ENCODE assay signal across 26 cellular contexts in the genomic region with DNA sequence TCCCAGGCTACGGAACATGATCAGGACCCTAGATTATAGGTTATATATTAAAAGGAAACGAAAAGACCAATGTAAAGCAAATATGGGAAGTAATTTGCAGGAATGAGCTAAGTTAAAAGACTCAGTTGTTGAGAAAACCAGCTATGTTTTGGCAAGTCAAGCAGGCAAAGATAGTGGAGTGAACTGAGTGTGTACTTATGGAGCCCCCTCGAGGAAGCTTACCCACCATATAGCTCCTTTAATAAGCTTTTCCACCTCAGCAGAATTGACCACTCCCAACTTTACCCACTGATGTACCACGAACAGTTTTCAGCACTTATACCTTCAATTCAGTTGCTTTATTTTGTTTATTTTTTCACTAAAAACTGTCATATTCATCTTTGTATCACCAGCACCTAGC.
"Had no signal": no experiment of that assay in that cellular context is flagged by ENCODE, and none has a peak within 500 bp of the region (broad histone marks: within the 10 kb centered on the region; RNA-seq: fewer than 3 reads in every experiment).

No MANE protein-coding gene starts in this region.

- H3K36me3 ChIP-seq: cardiac muscle cell, Peyer's patch, SJSA1 had no signal

- H3K27ac Mint-ChIP-seq: activated CD4-positive, alpha-beta memory T cell treated with anti-CD3 and anti-CD28 coated beads for 36 hours; activated CD4-positive, alpha-beta T cell treated with anti-CD3 and anti-CD28 coated beads, Interleukin-2, amount 10 ng/mL, durations not matched to agents 7 days and 5 days; activated naive CD4-positive, alpha-beta T cell treated with anti-CD3 and anti-CD28 coated beads for 36 hours; activated naive CD8-positive, alpha-beta T cell; activated T-helper 17 cell treated with anti-CD3 and anti-CD28 coated beads, Interleukin-2, amount 50 U/mL, for 72 hours; brain had no signal

- H3K4me3 Mint-ChIP-seq: activated CD4-positive, alpha-beta memory T cell treated with anti-CD3 and anti-CD28 coated beads for 36 hours; activated CD4-positive, alpha-beta T cell treated with anti-CD3 and anti-CD28 coated beads, Interleukin-2, amount 10 ng/mL, durations not matched to agents 7 days and 5 days; activated naive CD4-positive, alpha-beta T cell treated with anti-CD3 and anti-CD28 coated beads for 36 hours; activated naive CD8-positive, alpha-beta T cell; activated T-helper 17 cell treated with anti-CD3 and anti-CD28 coated beads, Interleukin-2, amount 50 U/mL, for 72 hours; brain had no signal

- DNase-seq: activated CD4-positive, alpha-beta memory T cell treated with anti-CD3 and anti-CD28 coated beads for 36 hours; activated CD4-positive, alpha-beta T cell treated with anti-CD3 and anti-CD28 coated beads, Interleukin-2, amount 10 ng/mL, durations not matched to agents 7 days and 5 days; activated CD4-positive, CD25-positive, alpha-beta regulatory T cell; activated gamma-delta T cell; activated naive CD4-positive, alpha-beta T cell treated with anti-CD3 and anti-CD28 coated beads for 36 hours; activated T-cell treated with anti-CD3 and anti-CD28 coated beads for 4 hours; activated T-cell treated with anti-CD3 and anti-CD28 coated beads, Interleukin-2, amount 50 U/mL, for 48 hours; amygdala; Karpas-422; MM.1S; NCI-H1048; NCI-H146; NCI-H187 treated with DMSO at 0.1 percent for 48 hours; NCI-H2081 treated with DMSO at 0.1 percent for 48 hours; NCI-H446; NCI-H524; Peyer's patch; SHP77; T-helper 2 cell; T1000 had no signal

- ATAC-seq: activated T-helper 17 cell treated with anti-CD3 and anti-CD28 coated beads, Interleukin-2, amount 50 U/mL, for 72 hours had no signal

- H3K4me3 ChIP-seq: cardiac muscle cell, Peyer's patch, SJSA1 had no signal

- H3K9me3 ChIP-seq: Peyer's patch, SJSA1 had no signal

- H3K9me3 Mint-ChIP-seq: activated CD4-positive, alpha-beta memory T cell treated with anti-CD3 and anti-CD28 coated beads for 36 hours; activated CD4-positive, alpha-beta T cell treated with anti-CD3 and anti-CD28 coated beads, Interleukin-2, amount 10 ng/mL, durations not matched to agents 7 days and 5 days; activated naive CD4-positive, alpha-beta T cell treated with anti-CD3 and anti-CD28 coated beads for 36 hours; activated T-helper 17 cell treated with anti-CD3 and anti-CD28 coated beads, Interleukin-2, amount 50 U/mL, for 72 hours had no signal

- H3K27me3 ChIP-seq: cardiac muscle cell, Peyer's patch, SJSA1 had no signal

- H3K36me3 Mint-ChIP-seq: activated CD4-positive, alpha-beta memory T cell treated with anti-CD3 and anti-CD28 coated beads for 36 hours; brain had no signal

- H3K27ac ChIP-seq: cardiac muscle cell, Peyer's patch, RWPE1, SJSA1 had no signal
